8 cellular contexts compared by ENCODE assay signal in genomic region chr3:127690823-127691452, GRCh38. TPM values are rescaled to one million over a fixed set of nuclear protein-coding genes. Genes with fewer than 3 reads are reported as not detected.
DNase-seq lines count a peak whose midpoint lies in the region; ATAC-seq and TF ChIP-seq lines count a peak whose summit lies in the region.

No MANE protein-coding gene starts in this region.

- POLR2A ChIA-PET in BJ (lab: Charles Lee) (no interaction called here), HEK293T (lab: Yijun Ruan, JAX) (no interaction called here)

- ATAC-seq in HG03571 (IDR thresholded peaks at IDR 0.05; ENCODE audit: unreplicated experiment) = no peak

- CTCF ChIA-PET in BJ (lab: Yijun Ruan, JAX) = interaction anchor here (0.6 to 3.4 kb wide), 25 partner anchors 8 to 280 kb away, joined by 3 to 23 read pairs (median 4); partner anchors contain the start of gene MGLL
- CTCF ChIA-PET in HEK293T (lab: Yijun Ruan, JAX) = interaction anchor here (0.6 to 1.0 kb wide), 3 partner anchors 11 to 299 kb away, joined by 3 to 5 read pairs (median 3); no protein-coding TSS in a partner anchor

- H3K27me3 ChIP-seq in BJ (ENCODE audit: control insufficient read depth, insufficient read depth, low read length) (no peaks in the 10 kb centered on the region), rectal smooth muscle tissue (ENCODE audit: control insufficient read depth, insufficient read depth, low read length) (no peaks in the 10 kb centered on the region)

- H3K36me3 ChIP-seq in BJ (ENCODE audit: control insufficient read depth, insufficient read depth, low read length) (peaks cover 14% of the 10 kb centered on the region), rectal smooth muscle tissue (ENCODE audit: control insufficient read depth, insufficient read depth, low read length) (peaks cover 10% of the 10 kb centered on the region)

- no peak overlapping the region for H3K4me3 ChIP-seq in BJ (ENCODE audit: low read depth, low read length)
- H3K4me3 ChIP-seq in fibroblast of the aortic adventitia (ENCODE audit: low read depth, low read length) = no peak overlapping the region
- H3K4me3 ChIP-seq in rectal smooth muscle tissue (ENCODE audit: low read length) = no peak overlapping the region

- peaks cover 31% of the 10 kb centered on the region for H3K4me1 ChIP-seq in rectal smooth muscle tissue (ENCODE audit: control insufficient read depth, insufficient read depth, low read length)

- peak; percentile 91 for TF ChIP-seq CTCF in BJ (IDR thresholded peaks at IDR 0.05; ENCODE audit: insufficient read depth, low read depth, low read length)
- peak; percentile 86 for TF ChIP-seq CTCF in fibroblast of the aortic adventitia (IDR thresholded peaks at IDR 0.05; ENCODE audit: insufficient read depth, low read length)

- H3K27ac ChIP-seq in rectal smooth muscle tissue (ENCODE audit: low read depth, low read length) = peak overlapping the region; percentile 60
- no peak overlapping the region for H3K27ac ChIP-seq in caudate nucleus (ENCODE audit: low read depth, low read length)

- H3K9ac ChIP-seq in rectal smooth muscle tissue (ENCODE audit: low read length) = no peak overlapping the region

- DNase-seq in BJ (ENCODE audit: low read depth) (no peak), HEK293T (ENCODE audit: extremely low spot score) (peak; percentile 56), SK-N-DZ (ENCODE audit: low spot score) (peak; percentile 45), fibroblast of the aortic adventitia (ENCODE audit: low read depth) (peak; percentile 75), cortex of kidney (lab: John Stamatoyannopoulos, UW) (no peak), caudate nucleus (lab: John Stamatoyannopoulos, UW) (no peak)

TF ChIP-seq in HEK293T, 16 proteins besides CTCF, POLR2A, EP300 and RAD21:
- no peak for TF ChIP-seq NFRKB (IDR thresholded peaks at IDR 0.05)
- TF ChIP-seq ELF4 (IDR thresholded peaks at IDR 0.05) = no peak
- no peak for TF ChIP-seq SUZ12 (IDR thresholded peaks at IDR 0.05)
- no peak for TF ChIP-seq ARNT (IDR thresholded peaks at IDR 0.05)
- no peak for TF ChIP-seq LEF1 (IDR thresholded peaks at IDR 0.05; ENCODE audit: borderline replicate concordance)
- no peak for TF ChIP-seq TARDBP (IDR thresholded peaks at IDR 0.05)

RNA-seq across cellular contexts. Expression of gene ABTB1, which starts 18.2 kb away (rescaled TPM):
- 20.7 and 46.5 TPM in 2 replicates for polyA plus RNA-seq in BJ (2011; rRNA removed)
- polyA minus RNA-seq in BJ (2011; rRNA and poly(A)+ RNA removed) = 19.0 and 40.4 TPM in 2 replicates
- polyA plus RNA-seq in SK-N-DZ (2014; cell fraction: cytosol; rRNA removed) = 0.16 and 0.42 TPM in 2 replicates
- 5.8 and 20.0 TPM in 2 replicates for polyA plus RNA-seq in SK-N-DZ (2014; cell fraction: nucleus; rRNA removed)
- total RNA-seq in fibroblast of the aortic adventitia (ENCODE audit: low replicate concordance) = 8.2 and 19.5 TPM in 2 replicates

Comparison
In these comparisons a context has a peak if more than half of its experiments do, and no peak if none do; other contexts are left out.
1. DNase-seq: peak in HEK293T (single experiment), SK-N-DZ (single experiment) and fibroblast of the aortic adventitia (single experiment); none in BJ (single experiment), cortex of kidney (single experiment) and caudate nucleus (0 of 61).